Comparison of ENCODE assay signal across 8 cellular contexts in genomic region chr3:16884748-16885587, GRCh38.
DNase-seq lines count a peak whose midpoint lies in the region; ATAC-seq lines count a peak whose summit lies in the region.

Gene PLCL2, plus strand, starts transcription at chr3:16884955. Its CDS starts 85 bp downstream, at chr3:16885040.

- no peaks in the 10 kb centered on the region for H3K27me3 ChIP-seq in muscle layer of colon (ENCODE audit: control insufficient read depth in 1 of 2, insufficient read depth in 2 of 2, low read length in 2 of 2)

- no peaks in the 10 kb centered on the region for H3K36me3 ChIP-seq in muscle layer of colon (ENCODE audit: insufficient read depth, low read length)

- peak; percentile 37 for ATAC-seq in HG02852 (IDR thresholded peaks at IDR 0.05; ENCODE audit: unreplicated experiment)

- H3K4me1 ChIP-seq in muscle layer of colon (ENCODE audit: insufficient read depth, low read length) = peaks cover 7% of the 10 kb centered on the region

- peak within 1 kb of the TSS; percentile 57 for H3K27ac ChIP-seq in muscle layer of colon (ENCODE audit: low read depth, low read length)

- peak within 1 kb of the TSS; percentile 63 for H3K9ac ChIP-seq in muscle layer of colon (ENCODE audit: low read length)

- DNase-seq in NCI-H2029 (lab: John Stamatoyannopoulos, UW) (peak; percentile 53), NCI-H2029 treated with DMSO at 0.1 percent for 48 hours (lab: John Stamatoyannopoulos, UW) (no peak), NCI-H82 (lab: John Stamatoyannopoulos, UW) (peak; percentile 53), epidermal melanocyte (ENCODE audit: insufficient read length, low spot score) (peak; percentile 31)
- DNase-seq in activated CD8-positive, alpha-beta memory T cell treated with anti-CD3 and anti-CD28 coated beads, Interleukin-2, amount 50 U/mL, for 1 hour (ENCODE audit: extremely low read depth) = peak; percentile 43
- peak; percentile 73 to 79 (median 74) for DNase-seq in stimulated activated naive CD4-positive, alpha-beta T cell (lab: John Stamatoyannopoulos, UW)

- peak within 1 kb of the TSS; percentile 73 to 83 for H3K4me3 ChIP-seq in muscle layer of colon (ENCODE audit: low read depth in 1 of 2, low read length in 2 of 2)

- H3K9me3 ChIP-seq in muscle layer of colon (ENCODE audit: low read length) = no peaks in the 10 kb centered on the region
